Comparison of ENCODE assay signal across 23 cellular contexts in the genomic region with DNA sequence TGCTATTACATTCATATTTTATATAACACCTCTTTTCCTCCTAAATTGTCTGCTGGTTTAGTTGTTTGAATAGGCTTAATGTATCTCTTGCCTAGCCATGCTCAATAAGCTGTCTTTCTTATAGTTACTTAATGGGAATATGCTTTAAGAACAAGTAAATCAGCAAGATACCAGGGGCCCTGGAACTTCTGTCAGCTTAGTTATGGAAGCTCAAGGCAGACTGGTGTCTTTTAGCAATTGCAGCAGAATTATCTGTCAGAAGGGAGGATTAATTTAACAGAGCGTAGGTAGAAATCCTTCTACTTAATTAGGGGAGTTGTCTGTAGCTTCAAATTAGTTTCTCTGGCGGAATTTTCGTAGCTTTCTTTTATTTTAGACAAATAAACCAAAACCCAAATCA.
"Had no signal": no experiment of that assay in that cellular context is flagged by ENCODE, and none has a peak within 500 bp of the region (broad histone marks: within the 10 kb centered on the region; RNA-seq: fewer than 3 reads in every experiment).

No MANE protein-coding gene starts in this region.

- H3K27me3 ChIP-seq: pancreas, right lobe of liver, sigmoid colon, thyroid gland, tibial nerve, upper lobe of left lung, vagina had no signal

- H3K4me3 ChIP-seq: pancreas, prostate gland, right lobe of liver, sigmoid colon, stomach, thoracic aorta, thyroid gland, tibial nerve, upper lobe of left lung, vagina had no signal

- H3K27ac ChIP-seq: neutrophil, pancreas, prostate gland, right lobe of liver, sigmoid colon, stomach, thoracic aorta, thyroid gland, tibial nerve, upper lobe of left lung, vagina had no signal

- FAIRE-seq: pancreas, small intestine, urothelium cell line had no signal

- H3K4me1 ChIP-seq: pancreas, prostate gland, right lobe of liver, sigmoid colon, stomach, thyroid gland, upper lobe of left lung, vagina had no signal

- DNase-seq: natural killer cell; nephron progenitor cell; pancreas; right cardiac atrium; right lobe of liver; sigmoid colon; small intestine; stimulated activated CD4-positive, alpha-beta T cell treated with anti-CD3 and anti-CD28 coated beads, Interleukin-15, amount 100 ng/mL, for 24 hours; stimulated activated CD4-positive, alpha-beta T cell treated with anti-CD3 and anti-CD28 coated beads, Interleukin-2, amount 100 ng/mL, for 24 hours; stimulated activated CD4-positive, alpha-beta T cell treated with anti-CD3 and anti-CD28 coated beads, Interleukin-2, amount 100 ng/mL, for 48 hours; stimulated activated CD4-positive, alpha-beta T cell treated with anti-CD3 and anti-CD28 coated beads, Interleukin-4, amount 100 ng/mL, for 24 hours; stimulated activated naive B cell treated with anti-CD40 and anti-IgM and Interleukin-4, amounts not matched to agents 10 μg/mL and 1 μg/mL and 100 μg/mL, for 72 hours; stimulated activated naive CD4-positive, alpha-beta T cell treated with Interleukin-2 at 50 U/mL for 16 hours; stomach; thyroid gland; trophoblast cell; upper lobe of left lung had no signal

- H3K36me3 ChIP-seq: neutrophil, pancreas, prostate gland, right lobe of liver, sigmoid colon, stomach, thoracic aorta, thyroid gland, upper lobe of left lung, vagina had no signal
